Comparison of ENCODE assay signal across 8 cellular contexts in the genomic region with DNA sequence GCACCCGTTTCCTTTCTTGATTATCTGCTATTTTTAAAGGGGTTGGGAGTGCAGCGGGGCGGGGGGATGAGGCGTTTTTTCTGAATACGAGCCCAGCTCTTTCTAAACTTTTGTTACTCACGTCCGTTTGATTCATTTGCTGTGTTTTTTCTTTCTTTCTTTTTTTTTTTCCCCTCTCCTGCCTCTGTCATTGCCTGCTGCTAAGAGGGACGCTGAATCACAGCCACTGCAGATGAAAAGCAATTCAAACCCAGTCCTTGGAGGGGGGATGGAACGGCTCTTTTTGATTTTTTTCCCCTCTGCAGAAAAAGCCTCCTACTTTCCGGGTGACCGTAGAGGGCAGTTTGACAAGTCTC. TPM values are rescaled to one million over a fixed set of nuclear protein-coding genes. Genes with fewer than 3 reads are reported as not detected.
A peak's percentile ranks its signal among the peaks of the same experiment; 100 is the strongest.
DNase-seq lines count a peak whose midpoint lies in the region; ATAC-seq, FAIRE-seq and TF ChIP-seq lines count a peak whose summit lies in the region.

No MANE protein-coding gene starts in this region.

- H3K23me2 ChIP-seq in H1 (ENCODE audit: low read depth, low read length), result peaks cover 5% of the 10 kb centered on the region; the same call in 1 of the 2 replicates

- no peak for DNase-seq in activated naive CD4-positive, alpha-beta T cell treated with anti-CD3 and anti-CD28 coated beads, Interleukin-2, amount 10 ng/mL, durations not matched to agents 7 days and 5 days
- no peak for DNase-seq in activated naive CD4-positive, alpha-beta T cell treated with Interleukin-2 at 50 U/mL for 16 hours
- DNase-seq in Peyer's patch, result no peak
- no peak for DNase-seq in H1 (ENCODE audit: low read depth in 1 of 2, low spot score in 2 of 2)
- DNase-seq in aorta, result no peak
- no peak for DNase-seq in NK-92 (lab: John Stamatoyannopoulos, UW; ENCODE audit: unreplicated experiment)

- 1% methylated on average over 11 of the region's 11 CpGs; no CpG with 5 or more reads in 1 of the 2 experiments for WGBS in H1 (ENCODE audit: extremely low coverage in 1 of 2, insufficient coverage in 1 of 2, insufficient read length in 1 of 2, insufficient replicate concordance in 2 of 2, low coverage in 1 of 2, low lambda C conversion rate in 2 of 2, missing lambda C conversion rate in 1 of 2), 2 experiments
- WGBS in aorta, 2 donors, result 1% methylated on average over 11 of the region's 11 CpGs

- H3K36me3 ChIP-seq in Peyer's patch (no peaks in the 10 kb centered on the region), H1 (ENCODE audit: control insufficient read depth in 2 of 4, insufficient read depth in 4 of 4, low read length in 3 of 4) (no peaks in the 10 kb centered on the region), muscle layer of colon (ENCODE audit: insufficient read depth, low read length) (no peaks in the 10 kb centered on the region), aorta (ENCODE audit: control insufficient read depth in 1 of 2, insufficient read depth in 2 of 2, low read length in 1 of 2) (peaks cover 0 to 2% of the 10 kb centered on the region in 2 donors)

- peaks cover 57% of the 10 kb centered on the region for H3K27me3 Mint-ChIP-seq in activated naive CD4-positive, alpha-beta T cell treated with anti-CD3 and anti-CD28 coated beads, Interleukin-2, amount 10 ng/mL, durations not matched to agents 7 days and 5 days

- H3K36me3 Mint-ChIP-seq in activated naive CD4-positive, alpha-beta T cell treated with anti-CD3 and anti-CD28 coated beads, Interleukin-2, amount 10 ng/mL, durations not matched to agents 7 days and 5 days, result no peaks in the 10 kb centered on the region

- H3K4me1 ChIP-seq in Peyer's patch, result peaks cover 0 to 8% (median 0%) of the 10 kb centered on the region in 4 donors
- H3K4me1 ChIP-seq in H1 (replicated peaks in 1 of 4; ENCODE audit: control insufficient read depth in 3 of 4, insufficient read depth in 4 of 4, low read length in 3 of 4), result peaks cover 0 to 4% (median 2%) of the 10 kb centered on the region in 4 experiments; a peak in 4 of 7 replicates
- H3K4me1 ChIP-seq in muscle layer of colon (ENCODE audit: insufficient read depth, low read length), result peaks cover 24% of the 10 kb centered on the region
- peaks cover 0 to 7% of the 10 kb centered on the region in 2 donors for H3K4me1 ChIP-seq in aorta (ENCODE audit: control insufficient read depth in 1 of 2, insufficient read depth in 2 of 2, low read length in 2 of 2)

- no peak for TF ChIP-seq EP300 in H1 (IDR thresholded peaks at IDR 0.05; ENCODE audit: borderline replicate concordance in 1 of 2, low read depth in 2 of 2, low read length in 2 of 2)

- no peak overlapping the region for H2BK15ac ChIP-seq in H1 (ENCODE audit: low read length)

- peak overlapping the region; percentile 84; the same call in 1 of the 2 replicates for H4K8ac ChIP-seq in H1 (ENCODE audit: extremely low read depth, insufficient read depth, low read length)

- no peak overlapping the region for H2BK120ac ChIP-seq in H1 (replicated peaks; ENCODE audit: low read depth, low read length)

- no peak overlapping the region for H2BK5ac ChIP-seq in H1 (ENCODE audit: low read depth, low read length)

- no peak overlapping the region for H2BK12ac ChIP-seq in H1 (ENCODE audit: low read depth, low read length)

- peak overlapping the region; percentile 66 for H3K4me3 Mint-ChIP-seq in activated naive CD4-positive, alpha-beta T cell treated with anti-CD3 and anti-CD28 coated beads, Interleukin-2, amount 10 ng/mL, durations not matched to agents 7 days and 5 days

- H3K27ac Mint-ChIP-seq in activated naive CD4-positive, alpha-beta T cell treated with anti-CD3 and anti-CD28 coated beads, Interleukin-2, amount 10 ng/mL, durations not matched to agents 7 days and 5 days, result no peak overlapping the region

- no peak overlapping the region for H2AK5ac ChIP-seq in H1 (ENCODE audit: low read depth, low read length)

- H3K27ac ChIP-seq in Peyer's patch (peak overlapping the region; percentile 68 to 94 (median 84)), H1 (ENCODE audit: low read depth, low read length) (no peak overlapping the region; the same call in 1 of the 2 replicates), muscle layer of colon (ENCODE audit: low read depth, low read length) (peak overlapping the region; percentile 81), aorta (ENCODE audit: low read depth in 1 of 2, low read length in 2 of 2) (peak overlapping the region; percentile 97 to 100)

- TF ChIP-seq CTCF in Peyer's patch (IDR thresholded peaks at IDR 0.05), result no peak
- TF ChIP-seq CTCF in H1 (IDR thresholded peaks at IDR 0.05; ENCODE audit: control extremely low read depth in 1 of 3, insufficient read depth in 1 of 3, low read depth in 1 of 3, low read length in 3 of 3), result no peak

- no peak overlapping the region for H3K23ac ChIP-seq in H1 (ENCODE audit: insufficient read length)

- H3K9me3 Mint-ChIP-seq in activated naive CD4-positive, alpha-beta T cell treated with anti-CD3 and anti-CD28 coated beads, Interleukin-2, amount 10 ng/mL, durations not matched to agents 7 days and 5 days, result no peaks in the 10 kb centered on the region

- H3K9ac ChIP-seq in H1 (replicated peaks in 1 of 4; ENCODE audit: extremely low read depth in 1 of 4, low read depth in 3 of 4, low read length in 3 of 4) (peak overlapping the region in 2 of 4 experiments; percentile 32 to 98; a peak in 2 of 7 replicates), muscle layer of colon (ENCODE audit: low read length) (peak overlapping the region; percentile 67)

- H3K9me3 ChIP-seq in Peyer's patch (no peaks in the 10 kb centered on the region), H1 (ENCODE audit: insufficient read depth in 2 of 2, low read depth in 1 of 2, low read length in 1 of 2) (no peaks in the 10 kb centered on the region), muscle layer of colon (ENCODE audit: low read length) (no peaks in the 10 kb centered on the region), aorta (ENCODE audit: control insufficient read depth, low read length) (no peaks in the 10 kb centered on the region)

- intact Hi-C loops in aorta (cut with DNase I), result loop anchor here in 1 of 2 donors (5.0 to 10.0 kb wide), 4 partner anchors 34 to 123 kb away; no protein-coding TSS in a partner anchor

- no peaks in the 10 kb centered on the region; the same call in 1 of the 2 replicates for H3K79me1 ChIP-seq in H1 (ENCODE audit: low read depth, low read length)

- H3K79me2 ChIP-seq in H1 (ENCODE audit: control insufficient read depth in 1 of 2, insufficient read depth in 2 of 2, low read length in 2 of 2), result peaks cover 3 to 35% of the 10 kb centered on the region in 2 experiments; a peak in 2 of 4 replicates

- CTCF ChIA-PET in activated naive CD4-positive, alpha-beta T cell treated with anti-CD3 and anti-CD28 coated beads, Interleukin-2, amount 10 ng/mL, durations not matched to agents 7 days and 5 days (lab: Charles Lee), result no interaction called here
- CTCF ChIA-PET in H1 (lab: Charles Lee; ENCODE audit: partially characterized antibody), result interaction anchor here (0.9 to 3.4 kb wide), 2 partner anchors 24 to 59 kb away, joined by 3 to 10 read pairs; no protein-coding TSS in a partner anchor

- no peak overlapping the region for H2BK20ac ChIP-seq in H1 (ENCODE audit: low read length)

- H3K56ac ChIP-seq in H1 (replicated peaks; ENCODE audit: insufficient read length, low read depth, low read length), result peak overlapping the region; percentile 20

- no peak for TF ChIP-seq POLR2A in Peyer's patch (IDR thresholded peaks at IDR 0.05)
- no peak for TF ChIP-seq POLR2A in H1 (IDR thresholded peaks at IDR 0.05; ENCODE audit: control extremely low read depth in 1 of 2, low read depth in 2 of 2, low read length in 2 of 2)

- no peak overlapping the region for H3K4ac ChIP-seq in H1 (replicated peaks; ENCODE audit: insufficient read length, low read depth, low read length)

- H3K4me3 ChIP-seq in Peyer's patch (peak overlapping the region; percentile 53 to 73 (median 64)), H1 (ENCODE audit: extremely low read depth in 1 of 4, insufficient read depth in 2 of 4, low read depth in 3 of 4, low read length in 4 of 4) (peak overlapping the region; percentile 50 to 98 (median 64)), muscle layer of colon (ENCODE audit: low read depth in 1 of 2, low read length in 2 of 2) (peak overlapping the region; percentile 65 to 66), aorta (ENCODE audit: low read length in 2 of 2) (peak overlapping the region; percentile 84 to 99)

- H4K20me1 ChIP-seq in H1 (replicated peaks in 1 of 2; ENCODE audit: control insufficient read depth in 1 of 2, insufficient read depth in 2 of 2, low read length in 2 of 2), result peaks cover 0 to 6% of the 10 kb centered on the region in 2 experiments

- TF ChIP-seq RAD21 in H1 (IDR thresholded peaks at IDR 0.05 in 1 of 2, conservative IDR thresholded peaks at IDR 0.05 in 1 of 2; ENCODE audit: low read depth in 2 of 2, low read length in 2 of 2), result no peak

- H2AFZ ChIP-seq in H1 (ENCODE audit: low read length), result no peak overlapping the region

- H3K4me1 Mint-ChIP-seq in activated naive CD4-positive, alpha-beta T cell treated with anti-CD3 and anti-CD28 coated beads, Interleukin-2, amount 10 ng/mL, durations not matched to agents 7 days and 5 days, result peaks cover 11% of the 10 kb centered on the region

- peak overlapping the region; percentile 66 to 70 for H3K4me2 ChIP-seq in H1 (ENCODE audit: insufficient read depth in 1 of 2, low read depth in 2 of 2, low read length in 2 of 2)

- no peak overlapping the region for H3K18ac ChIP-seq in H1 (ENCODE audit: extremely low read depth, low read length)

- no peaks in the 10 kb centered on the region for H3K27me3 ChIP-seq in Peyer's patch
- H3K27me3 ChIP-seq in H1 (replicated peaks in 1 of 4; ENCODE audit: control insufficient read depth in 3 of 4, extremely low read depth in 1 of 4, insufficient read depth in 3 of 4, low read length in 3 of 4), result peaks cover 0 to 1% (median 0%) of the 10 kb centered on the region in 4 experiments; a peak in 1 of 7 replicates
- no peaks in the 10 kb centered on the region for H3K27me3 ChIP-seq in muscle layer of colon (ENCODE audit: control insufficient read depth in 1 of 2, insufficient read depth in 2 of 2, low read length in 2 of 2)
- H3K27me3 ChIP-seq in aorta (ENCODE audit: control insufficient read depth in 1 of 2, insufficient read depth in 2 of 2, low read length in 1 of 2), result no peaks in the 10 kb centered on the region

- H4K91ac ChIP-seq in H1 (replicated peaks; ENCODE audit: insufficient read length, low read length), result peak overlapping the region; percentile 83

- FAIRE-seq in H1 (lab: Jason Lieb, UNC), result peak; percentile 45

- ATAC-seq in aorta (ENCODE audit: low FRiP score) (peak; percentile 45), HG03469 (IDR thresholded peaks at IDR 0.05; ENCODE audit: unreplicated experiment) (no peak)

- POLR2A ChIA-PET in H1 (lab: Charles Lee; ENCODE audit: partially characterized antibody), result interaction anchor here (1.0 to 2.1 kb wide), 4 partner anchors 10 to 42 kb away, joined by 3 to 7 read pairs (median 5); no protein-coding TSS in a partner anchor

- H3K14ac ChIP-seq in H1 (ENCODE audit: insufficient read length), result no peak overlapping the region

- no peak overlapping the region for H4K5ac ChIP-seq in H1 (ENCODE audit: insufficient read length, low read depth, low read length)

RNA-seq across cellular contexts. Expression of a gene that starts 0.6 kb away (rescaled TPM):
- 10 to 100 TPM in 3 of 4 donors, 1 to 10 TPM in 1; 1.2 to 56.9 (median 12.0) TPM for total RNA-seq in Peyer's patch
- total RNA-seq in H1 (2021; fragmentation: NEBNext Ultra II Directional; extraction: Animal tissue kit (Norgen Biotek cat#: 25700)), result 46.7 and 48.2 TPM in 2 replicates
- polyA plus RNA-seq in H1 (2011; rRNA removed), result 4.4 and 6.4 TPM in 2 replicates
- polyA plus RNA-seq in H1 (2011; cell fraction: cytosol; rRNA removed), result 8.0 TPM
- polyA plus RNA-seq in H1 (2011; cell fraction: nucleus; rRNA removed), result 17.9 TPM
- 16.7 to 27.0 TPM (median 22.0 TPM) in 4 replicates for polyA plus RNA-seq in H1 (2012, experiment 1 of 2)
- 0.94 TPM for polyA plus RNA-seq in H1 (2012, experiment 2 of 2)
- polyA plus RNA-seq in H1 (2013, experiment 1 of 2), result 17.4 TPM
- polyA plus RNA-seq in H1 (2013, experiment 2 of 2), result 14.5 TPM
- 54.9 and 97.5 TPM in 2 replicates for polyA minus RNA-seq in H1 (2011; rRNA and poly(A)+ RNA removed)
- polyA minus RNA-seq in H1 (2011; cell fraction: cytosol; rRNA and poly(A)+ RNA removed), result 20.3 TPM
- polyA minus RNA-seq in H1 (2011; cell fraction: nucleus; rRNA and poly(A)+ RNA removed), result 79.4 TPM
- 10 to 100 TPM; 80.9 to 86.7 TPM for total RNA-seq in aorta
- 10 to 100 TPM; 10.6 to 13.6 TPM for polyA plus RNA-seq in aorta
